26 cellular contexts compared by ENCODE assay signal in the genomic region with DNA sequence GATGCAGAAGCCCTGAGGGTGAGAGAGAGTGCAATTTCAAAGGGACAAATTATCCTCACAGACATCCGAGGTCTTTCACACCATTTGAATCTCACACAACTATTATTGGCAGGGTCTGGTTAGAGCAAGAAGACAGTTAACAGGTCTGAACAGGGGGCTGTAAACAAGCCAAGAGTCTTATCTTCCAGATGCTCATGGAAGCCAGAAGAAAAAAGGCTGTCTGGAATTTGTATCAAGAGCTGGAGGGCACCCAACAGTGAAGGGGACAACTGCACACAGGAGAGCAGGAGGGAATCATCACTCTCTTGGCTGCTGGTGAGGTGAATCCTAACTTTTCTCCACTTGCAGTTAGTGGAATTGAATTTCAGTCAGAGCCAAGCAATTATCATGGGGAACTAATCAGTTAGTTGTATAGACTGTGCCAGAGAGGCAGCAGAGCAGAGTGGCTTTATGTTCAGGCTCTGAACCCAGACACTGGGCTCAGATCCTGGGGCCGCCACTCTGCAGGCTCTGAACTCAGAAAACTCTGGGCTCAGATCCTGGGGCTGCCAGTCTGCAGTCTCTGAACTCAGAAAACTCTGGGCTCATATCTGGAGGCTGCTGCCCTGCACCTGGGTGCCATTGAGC.
"Had no signal": no experiment of that assay in that cellular context is flagged by ENCODE, and none has a peak within 500 bp of the region (broad histone marks: within the 10 kb centered on the region; RNA-seq: fewer than 3 reads in every experiment).

No MANE protein-coding gene starts in this region.

- H3K9me3 ChIP-seq: right lobe of liver, tibial artery had no signal

- H3K36me3 Mint-ChIP-seq: activated CD8-positive, alpha-beta memory T cell treated with anti-CD3 and anti-CD28 coated beads, Interleukin-2, amount 10 ng/mL, durations not matched to agents 7 days and 5 days; brain; stimulated activated effector memory CD8-positive, alpha-beta T cell treated with anti-CD3 and anti-CD28 coated beads, Interleukin-12 subunit alpha, Interleukin-12 subunit beta, amount 100 ng/mL, for 72 hours had no signal

- H3K4me1 Mint-ChIP-seq: activated CD4-positive, alpha-beta T cell treated with anti-CD3 and anti-CD28 coated beads, Interleukin-2, amount 10 ng/mL, durations not matched to agents 24 days and 14 days; activated CD8-positive, alpha-beta memory T cell treated with anti-CD3 and anti-CD28 coated beads, Interleukin-2, amount 10 ng/mL, durations not matched to agents 7 days and 5 days; stimulated activated effector memory CD8-positive, alpha-beta T cell treated with anti-CD3 and anti-CD28 coated beads, Interleukin-12 subunit alpha, Interleukin-12 subunit beta, amount 100 ng/mL, for 72 hours; stimulated activated naive CD8-positive, alpha-beta T cell treated with anti-CD3 and anti-CD28 coated beads, Interleukin-15, amount 100 ng/mL, for 72 hours had no signal

- H3K4me3 ChIP-seq: right lobe of liver, tibial artery had no signal

- H3K27me3 ChIP-seq: foreskin keratinocyte, right lobe of liver, tibial artery had no signal

- H3K27ac ChIP-seq: foreskin keratinocyte, right lobe of liver, tibial artery, VCaP had no signal

- H3K36me3 ChIP-seq: right lobe of liver, tibial artery had no signal

- H3K4me1 ChIP-seq: foreskin keratinocyte, right lobe of liver, tibial artery had no signal

- ATAC-seq: activated CD4-positive, CD25-positive, alpha-beta regulatory T cell treated with anti-CD3 and anti-CD28 coated beads, Interleukin-2, amount 50 U/mL, for 24 hours; activated CD8-positive, alpha-beta memory T cell treated with anti-CD3 and anti-CD28 coated beads, Interleukin-2, amount 10 ng/mL, durations not matched to agents 7 days and 5 days; activated CD8-positive, alpha-beta T cell treated with anti-CD3 and anti-CD28 coated beads for 36 hours; foreskin keratinocyte; right lobe of liver; stimulated activated effector memory CD8-positive, alpha-beta T cell treated with anti-CD3 and anti-CD28 coated beads, Interleukin-12 subunit alpha, Interleukin-12 subunit beta, amount 100 ng/mL, for 72 hours; stimulated activated naive CD8-positive, alpha-beta T cell treated with anti-CD3 and anti-CD28 coated beads, Interleukin-15, amount 100 ng/mL, for 72 hours had no signal

- H3K4me3 Mint-ChIP-seq: activated CD4-positive, alpha-beta T cell treated with anti-CD3 and anti-CD28 coated beads, Interleukin-2, amount 10 ng/mL, durations not matched to agents 24 days and 14 days; activated CD8-positive, alpha-beta memory T cell treated with anti-CD3 and anti-CD28 coated beads, Interleukin-2, amount 10 ng/mL, durations not matched to agents 7 days and 5 days; activated CD8-positive, alpha-beta T cell treated with anti-CD3 and anti-CD28 coated beads for 36 hours; activated T-helper 1 cell treated with anti-CD3 and anti-CD28 coated beads, Interleukin-12 subunit alpha, Interleukin-12 subunit beta, Interleukin-2, Interleukin-4 antibody, amounts not matched to agents 30 ng/mL and 10 ng/mL and 1 ng/mL, durations not matched to agents 14 hours and 24 hours and 36 hours; brain; nephron; stimulated activated effector memory CD8-positive, alpha-beta T cell treated with anti-CD3 and anti-CD28 coated beads, Interleukin-12 subunit alpha, Interleukin-12 subunit beta, amount 100 ng/mL, for 72 hours; stimulated activated naive CD8-positive, alpha-beta T cell treated with anti-CD3 and anti-CD28 coated beads, Interleukin-15, amount 100 ng/mL, for 72 hours; T-helper 2 cell treated with Interferon-gamma antibody and Interleukin-4, amounts not matched to agents 5 μg/mL and 100 μg/mL, for 36 hours had no signal

- DNase-seq: activated CD4-positive, alpha-beta T cell treated with anti-CD3 and anti-CD28 coated beads, Interleukin-2, amount 10 ng/mL, durations not matched to agents 24 days and 14 days; activated CD8-positive, alpha-beta memory T cell treated with anti-CD3 and anti-CD28 coated beads, Interleukin-2, amount 10 ng/mL, durations not matched to agents 7 days and 5 days; activated CD8-positive, alpha-beta T cell treated with anti-CD3 and anti-CD28 coated beads for 36 hours; activated gamma-delta T cell; activated naive CD4-positive, alpha-beta T cell treated with anti-CD3 and anti-CD28 coated beads, Interleukin-2, amount 50 U/mL, for 16 hours; activated T-cell treated with anti-CD3 and anti-CD28 coated beads for 4 hours; anterior cingulate cortex; caudate nucleus; dermis blood vessel endothelial cell; effector CD8-positive, alpha-beta T cell; erythroblast; foreskin keratinocyte; kidney glomerular epithelial cell; nucleus accumbens; right lobe of liver; small intestine; stimulated activated CD4-positive, alpha-beta T cell treated with anti-CD3 and anti-CD28 coated beads, Interleukin-2, amount 100 ng/mL, for 24 hours; stimulated activated naive CD8-positive, alpha-beta T cell treated with anti-CD3 and anti-CD28 coated beads, Interleukin-15, amount 100 ng/mL, for 72 hours; tibial artery had no signal

- H3K27me3 Mint-ChIP-seq: activated CD4-positive, alpha-beta T cell treated with anti-CD3 and anti-CD28 coated beads, Interleukin-2, amount 10 ng/mL, durations not matched to agents 24 days and 14 days; activated CD8-positive, alpha-beta memory T cell treated with anti-CD3 and anti-CD28 coated beads, Interleukin-2, amount 10 ng/mL, durations not matched to agents 7 days and 5 days; activated CD8-positive, alpha-beta T cell treated with anti-CD3 and anti-CD28 coated beads for 36 hours; stimulated activated naive CD8-positive, alpha-beta T cell treated with anti-CD3 and anti-CD28 coated beads, Interleukin-15, amount 100 ng/mL, for 72 hours had no signal

- FAIRE-seq: small intestine had no signal

- H3K27ac Mint-ChIP-seq: activated CD4-positive, alpha-beta T cell treated with anti-CD3 and anti-CD28 coated beads, Interleukin-2, amount 10 ng/mL, durations not matched to agents 24 days and 14 days; activated CD8-positive, alpha-beta memory T cell treated with anti-CD3 and anti-CD28 coated beads, Interleukin-2, amount 10 ng/mL, durations not matched to agents 7 days and 5 days; activated CD8-positive, alpha-beta T cell treated with anti-CD3 and anti-CD28 coated beads for 36 hours; activated T-helper 1 cell treated with anti-CD3 and anti-CD28 coated beads, Interleukin-12 subunit alpha, Interleukin-12 subunit beta, Interleukin-2, Interleukin-4 antibody, amounts not matched to agents 30 ng/mL and 10 ng/mL and 1 ng/mL, durations not matched to agents 14 hours and 24 hours and 36 hours; stimulated activated effector memory CD8-positive, alpha-beta T cell treated with anti-CD3 and anti-CD28 coated beads, Interleukin-12 subunit alpha, Interleukin-12 subunit beta, amount 100 ng/mL, for 72 hours; stimulated activated naive CD8-positive, alpha-beta T cell treated with anti-CD3 and anti-CD28 coated beads, Interleukin-15, amount 100 ng/mL, for 72 hours; T-helper 2 cell treated with Interferon-gamma antibody and Interleukin-4, amounts not matched to agents 5 μg/mL and 100 μg/mL, for 36 hours had no signal
